ENCODE assay signal across 12 cellular contexts in genomic region chr5:174750720-174751119, GRCh38. TPM values are rescaled to one million over a fixed set of nuclear protein-coding genes. Genes with fewer than 3 reads are reported as not detected.
DNase-seq lines count a peak whose midpoint lies in the region; ATAC-seq and TF ChIP-seq lines count a peak whose summit lies in the region.
"Had no signal": no experiment of that assay in that cellular context is flagged by ENCODE, and none has a peak within 500 bp of the region (broad histone marks: within the 10 kb centered on the region; RNA-seq: fewer than 3 reads in every experiment).

No MANE protein-coding gene starts in this region.

- CTCF ChIA-PET in PC-3 (lab: Charles Lee) = interaction anchor here (0.6 kb wide), 1 partner anchor 43 kb away, joined by 3 read pairs; no protein-coding TSS in a partner anchor
- CTCF ChIA-PET in activated CD8-positive, alpha-beta T cell treated with anti-CD3 and anti-CD28 coated beads, Interleukin-2, amount 10 ng/mL, durations not matched to agents 7 days and 5 days (lab: Charles Lee) = no interaction called here

- BruUV-seq in PC-3 (replicated peaks; lab: Mats Ljungman, UMichigan) = no TSS peak

- DNase-seq in AG09309 (ENCODE audit: low read depth) (peak; percentile 44), PC-3 (no peak), epithelial cell of proximal tubule (ENCODE audit: low read depth) (no peak), neural crest cell (ENCODE audit: low read depth, low spot score) (no peak), superior temporal gyrus (ENCODE audit: extremely low spot score) (no peak), inferior parietal cortex (ENCODE audit: extremely low spot score) (no peak)
- no peak for DNase-seq in activated CD8-positive, alpha-beta T cell treated with anti-CD3 and anti-CD28 coated beads, Interleukin-2, amount 10 ng/mL, durations not matched to agents 7 days and 5 days
- DNase-seq: CD4-positive, alpha-beta T cell; midbrain; NCI-H2107 had no signal

- peak overlapping the region; percentile 51 for H3K4me3 ChIP-seq in AG09309 (ENCODE audit: control insufficient read depth, low read depth, low read length)
- H3K4me3 ChIP-seq in PC-3 (ENCODE audit: low read length) = peak overlapping the region; percentile 57
- peak overlapping the region; percentile 45 for H3K4me3 ChIP-seq in epithelial cell of proximal tubule (ENCODE audit: low read depth, low read length)

- H3K9me3 ChIP-seq in PC-3 (ENCODE audit: low read length) = no peaks in the 10 kb centered on the region

- H3K27me3 ChIP-seq in PC-3 (ENCODE audit: low read length) = peaks cover 48% of the 10 kb centered on the region

- no peaks in the 10 kb centered on the region for H3K79me2 ChIP-seq in PC-3 (ENCODE audit: low read length)

- no peaks in the 10 kb centered on the region for H4K20me1 ChIP-seq in PC-3 (ENCODE audit: low read length)

- peaks cover 15% of the 10 kb centered on the region for H3K4me1 Mint-ChIP-seq in neural crest cell
- H3K4me1 Mint-ChIP-seq in activated CD8-positive, alpha-beta T cell treated with anti-CD3 and anti-CD28 coated beads, Interleukin-2, amount 10 ng/mL, durations not matched to agents 7 days and 5 days (ENCODE audit: low read depth) = no peaks in the 10 kb centered on the region

- peak overlapping the region; percentile 69 for H3K4me2 ChIP-seq in PC-3 (ENCODE audit: low read length)

- H3K4me1 ChIP-seq in PC-3 (ENCODE audit: insufficient read depth, low read length) = no peaks in the 10 kb centered on the region
- H3K4me1 ChIP-seq: SJSA1 had no signal

- H3K9me2 ChIP-seq in PC-3 (replicated peaks; ENCODE audit: low read length) = no peaks in the 10 kb centered on the region

- H3K36me3 Mint-ChIP-seq in neural crest cell (ENCODE audit: low read depth) = no peaks in the 10 kb centered on the region
- H3K36me3 Mint-ChIP-seq in activated CD8-positive, alpha-beta T cell treated with anti-CD3 and anti-CD28 coated beads, Interleukin-2, amount 10 ng/mL, durations not matched to agents 7 days and 5 days (ENCODE audit: low read depth) = no peaks in the 10 kb centered on the region

- H2AFZ ChIP-seq in PC-3 (ENCODE audit: low read length) = peak overlapping the region; percentile 53; the same call in 1 of the 2 replicates

- no peak overlapping the region for H3K27ac ChIP-seq in PC-3 (ENCODE audit: low read length)
- H3K27ac ChIP-seq: SJSA1 had no signal

- no peak overlapping the region for H3K27ac Mint-ChIP-seq in neural crest cell (ENCODE audit: unreplicated experiment)
- H3K27ac Mint-ChIP-seq in activated CD8-positive, alpha-beta T cell treated with anti-CD3 and anti-CD28 coated beads, Interleukin-2, amount 10 ng/mL, durations not matched to agents 7 days and 5 days = no peak overlapping the region
- H3K27ac Mint-ChIP-seq: CD4-positive, alpha-beta T cell had no signal

- TF ChIP-seq CTCF in AG09309 (IDR thresholded peaks at IDR 0.05; ENCODE audit: control insufficient read depth, insufficient read depth, low read depth, low read length, missing control alignments) (no peak), PC-3 (conservative IDR thresholded peaks at IDR 0.05; ENCODE audit: low read depth, low read length) (no peak), epithelial cell of proximal tubule (conservative IDR thresholded peaks at IDR 0.05; ENCODE audit: low read depth, low read length) (no peak), neural crest cell (conservative IDR thresholded peaks at IDR 0.05) (no peak)

- H3K27me3 Mint-ChIP-seq in neural crest cell (ENCODE audit: low read depth) = peaks cover 69% of the 10 kb centered on the region
- peaks cover 33% of the 10 kb centered on the region for H3K27me3 Mint-ChIP-seq in activated CD8-positive, alpha-beta T cell treated with anti-CD3 and anti-CD28 coated beads, Interleukin-2, amount 10 ng/mL, durations not matched to agents 7 days and 5 days (ENCODE audit: low read depth)

- no peaks in the 10 kb centered on the region for H3K9me3 Mint-ChIP-seq in neural crest cell
- no peaks in the 10 kb centered on the region for H3K9me3 Mint-ChIP-seq in activated CD8-positive, alpha-beta T cell treated with anti-CD3 and anti-CD28 coated beads, Interleukin-2, amount 10 ng/mL, durations not matched to agents 7 days and 5 days (ENCODE audit: insufficient read depth)
- H3K9me3 Mint-ChIP-seq: CD4-positive, alpha-beta T cell had no signal

- peak overlapping the region; percentile 88 for H3K4me3 Mint-ChIP-seq in neural crest cell
- H3K4me3 Mint-ChIP-seq in activated CD8-positive, alpha-beta T cell treated with anti-CD3 and anti-CD28 coated beads, Interleukin-2, amount 10 ng/mL, durations not matched to agents 7 days and 5 days = no peak overlapping the region
- H3K4me3 Mint-ChIP-seq: CD4-positive, alpha-beta T cell had no signal

- H3F3A ChIP-seq in PC-3 (ENCODE audit: low read length, unreplicated experiment) = no peaks in the 10 kb centered on the region

- H3K9ac ChIP-seq in PC-3 (ENCODE audit: low read length) = no peak overlapping the region

- POLR2A ChIA-PET in PC-3 (lab: Charles Lee; ENCODE audit: unreplicated experiment) = no interaction called here
- POLR2A ChIA-PET in activated CD8-positive, alpha-beta T cell treated with anti-CD3 and anti-CD28 coated beads, Interleukin-2, amount 10 ng/mL, durations not matched to agents 7 days and 5 days (lab: Charles Lee) = no interaction called here

- no peaks in the 10 kb centered on the region for H3K36me3 ChIP-seq in PC-3 (ENCODE audit: low read depth, low read length)
- H3K36me3 ChIP-seq: SJSA1 had no signal

- intact Hi-C loops in PC-3 (cut with micrococcal nuclease) = no loop called here

- no peak for ATAC-seq in PC-3
- ATAC-seq in GM18861 (IDR thresholded peaks at IDR 0.05; ENCODE audit: unreplicated experiment) = no peak
- no peak for ATAC-seq in activated CD8-positive, alpha-beta T cell treated with anti-CD3 and anti-CD28 coated beads, Interleukin-2, amount 10 ng/mL, durations not matched to agents 7 days and 5 days

RNA-seq across cellular contexts. Expression of gene MSX2, which starts 26.3 kb away (rescaled TPM):
- total RNA-seq in PC-3 (2014; rRNA removed) (4.1 and 4.9 TPM in 2 replicates), epithelial cell of proximal tubule (1.1 and 3.7 TPM in 2 replicates), neural crest cell (0.89 and 1.1 TPM in 2 replicates)
- not detected for total RNA-seq in activated CD8-positive, alpha-beta T cell treated with anti-CD3 and anti-CD28 coated beads, Interleukin-2, amount 10 ng/mL, durations not matched to agents 7 days and 5 days
